ENCODE assay signal across 22 cellular contexts in genomic region chr11:133892584-133893380, GRCh38. TPM values are rescaled to one million over a fixed set of nuclear protein-coding genes. Genes with fewer than 3 reads are reported as not detected.
DNase-seq lines count a peak whose midpoint lies in the region; ATAC-seq, FAIRE-seq and TF ChIP-seq lines count a peak whose summit lies in the region.
"Had no signal": no experiment of that assay in that cellular context is flagged by ENCODE, and none has a peak within 500 bp of the region (broad histone marks: within the 10 kb centered on the region; RNA-seq: fewer than 3 reads in every experiment).

No MANE protein-coding gene starts in this region.

- H3K27ac Mint-ChIP-seq in endodermal cell = no peak overlapping the region
- H3K27ac Mint-ChIP-seq: CD8-positive, alpha-beta memory T cell had no signal

- DNase-seq in activated CD8-positive, alpha-beta memory T cell treated with anti-CD3 and anti-CD28 coated beads for 24 hours = peak; percentile 46
- no peak for DNase-seq in activated CD8-positive, alpha-beta memory T cell treated with anti-CD3 and anti-CD28 coated beads, Interleukin-2, amount 50 U/mL, for 48 hours
- DNase-seq in endodermal cell (peak; percentile 32), omental fat pad (ENCODE audit: low spot score) (no peak), NCI-H345 (lab: John Stamatoyannopoulos, UW) (no peak), HTR-8/SVneo (ENCODE audit: insufficient read length, low spot score) (no peak), NCI-H2107 treated with DMSO at 0.1 percent for 48 hours (lab: John Stamatoyannopoulos, UW; ENCODE audit: unreplicated experiment) (no peak)
- DNase-seq: BE2C; CD8-positive, alpha-beta memory T cell; DMS53; EL; GOT3; Kasumi-1; NCI-H1105 treated with DMSO at 0.1 percent for 48 hours; NCI-H1694; NCI-H2081 treated with DMSO at 0.1 percent for 48 hours; NCI-H510A treated with DMSO at 0.1 percent for 48 hours; PC-3; RPMI8226; SHP77 treated with DMSO at 0.1 percent for 48 hours had no signal

- FAIRE-seq in HTR-8/SVneo (lab: Jason Lieb, UNC) = no peak
- FAIRE-seq: A204.1, GM12891 had no signal

- H3K9me3 Mint-ChIP-seq in endodermal cell = no peaks in the 10 kb centered on the region
- H3K9me3 Mint-ChIP-seq: CD8-positive, alpha-beta memory T cell had no signal

- no peaks in the 10 kb centered on the region for H3K27me3 ChIP-seq in endodermal cell (ENCODE audit: control insufficient read depth, insufficient read depth, low read length, poor library complexity, severe bottlenecking)

- no peaks in the 10 kb centered on the region for H3K36me3 ChIP-seq in endodermal cell (ENCODE audit: control insufficient read depth, insufficient read depth, low read length)
- H3K36me3 ChIP-seq: BE2C had no signal

- H3K27me3 Mint-ChIP-seq in endodermal cell (ENCODE audit: insufficient read depth) = peaks cover 13% of the 10 kb centered on the region

- H3K4me1 ChIP-seq in endodermal cell (ENCODE audit: control insufficient read depth, insufficient read depth, low read length) = no peaks in the 10 kb centered on the region
- H3K4me1 ChIP-seq: BE2C had no signal

- H3K4me1 Mint-ChIP-seq in endodermal cell = peaks cover 4% of the 10 kb centered on the region
- H3K4me1 Mint-ChIP-seq: CD8-positive, alpha-beta memory T cell had no signal

- peak; percentile 37 for ATAC-seq in omental fat pad (ENCODE audit: low FRiP score)
- ATAC-seq: PC-3 had no signal

- 95% methylated on average over 12 to 19 of the region's 19 CpGs for WGBS in endodermal cell (ENCODE audit: insufficient coverage in 1 of 2, insufficient read length in 1 of 2), 2 experiments

- H3K9ac ChIP-seq in endodermal cell (ENCODE audit: extremely low read depth, low read length, poor library complexity, severe bottlenecking) = no peak overlapping the region

- H3K4me3 Mint-ChIP-seq in endodermal cell = no peak overlapping the region
- H3K4me3 Mint-ChIP-seq: CD8-positive, alpha-beta memory T cell had no signal

- TF ChIP-seq CTCF in endodermal cell (conservative IDR thresholded peaks at IDR 0.05) (no peak), omental fat pad (IDR thresholded peaks at IDR 0.05) (no peak)

- no peak overlapping the region for H3K27ac ChIP-seq in endodermal cell (ENCODE audit: low read depth, low read length)

- H3K36me3 Mint-ChIP-seq in endodermal cell (ENCODE audit: low read depth) = peaks cover 3% of the 10 kb centered on the region

- no peaks in the 10 kb centered on the region for H3K9me3 ChIP-seq in endodermal cell (ENCODE audit: control insufficient read depth, low read length)
- H3K9me3 ChIP-seq: BE2C had no signal

- H3K4me3 ChIP-seq in endodermal cell (ENCODE audit: low read length) = no peak overlapping the region

RNA-seq across cellular contexts. Expression of gene SPATA19, which starts 47.5 kb away (rescaled TPM):
- total RNA-seq in endodermal cell (not detected), omental fat pad (not detected)
- not detected for polyA plus RNA-seq in endodermal cell (2013, experiment 1 of 2)
- not detected for polyA plus RNA-seq in endodermal cell (2013, experiment 2 of 2)
- total RNA-seq: CD8-positive, alpha-beta memory T cell; PC-3 had no signal
- polyA plus RNA-seq: CD8-positive, alpha-beta memory T cell had no signal

Comparison
In these comparisons a context has a peak if more than half of its experiments do, and no peak if none do; other contexts are left out.
1. DNase-seq: peak in activated CD8-positive, alpha-beta memory T cell treated with anti-CD3 and anti-CD28 coated beads for 24 hours (single experiment) and endodermal cell (single experiment); none in activated CD8-positive, alpha-beta memory T cell treated with anti-CD3 and anti-CD28 coated beads, Interleukin-2, amount 50 U/mL, for 48 hours (single experiment), omental fat pad (single experiment), NCI-H345 (single experiment), HTR-8/SVneo (single experiment) and NCI-H2107 treated with DMSO at 0.1 percent for 48 hours (single experiment).